1 cellular context compared by ENCODE assay signal in the genomic region with DNA sequence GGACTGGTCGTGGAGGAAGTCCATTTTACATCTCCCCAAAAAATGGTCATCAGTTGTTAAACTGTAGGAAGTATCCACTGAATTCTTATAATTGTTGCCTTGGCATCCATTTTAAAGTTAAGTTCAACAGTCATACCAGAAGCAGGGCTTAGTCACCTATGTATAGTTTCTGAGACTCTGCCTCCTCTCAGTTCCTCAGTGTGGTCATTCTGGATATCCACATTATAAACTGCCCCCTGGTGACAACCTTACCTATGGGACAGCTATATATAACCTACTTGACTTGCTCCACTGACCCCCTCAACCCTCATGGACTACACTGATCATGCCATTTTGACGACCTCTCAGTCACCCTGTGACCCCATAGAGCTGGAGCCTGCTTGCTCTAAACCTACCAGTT.
TF ChIP-seq lines count a peak whose summit lies in the region.

No MANE protein-coding gene starts in this region.

TF ChIP-seq in HepG2, 621 proteins besides CTCF, POLR2A, EP300 and RAD21 (continued from another document):
- TF ChIP-seq, protein P1, sequence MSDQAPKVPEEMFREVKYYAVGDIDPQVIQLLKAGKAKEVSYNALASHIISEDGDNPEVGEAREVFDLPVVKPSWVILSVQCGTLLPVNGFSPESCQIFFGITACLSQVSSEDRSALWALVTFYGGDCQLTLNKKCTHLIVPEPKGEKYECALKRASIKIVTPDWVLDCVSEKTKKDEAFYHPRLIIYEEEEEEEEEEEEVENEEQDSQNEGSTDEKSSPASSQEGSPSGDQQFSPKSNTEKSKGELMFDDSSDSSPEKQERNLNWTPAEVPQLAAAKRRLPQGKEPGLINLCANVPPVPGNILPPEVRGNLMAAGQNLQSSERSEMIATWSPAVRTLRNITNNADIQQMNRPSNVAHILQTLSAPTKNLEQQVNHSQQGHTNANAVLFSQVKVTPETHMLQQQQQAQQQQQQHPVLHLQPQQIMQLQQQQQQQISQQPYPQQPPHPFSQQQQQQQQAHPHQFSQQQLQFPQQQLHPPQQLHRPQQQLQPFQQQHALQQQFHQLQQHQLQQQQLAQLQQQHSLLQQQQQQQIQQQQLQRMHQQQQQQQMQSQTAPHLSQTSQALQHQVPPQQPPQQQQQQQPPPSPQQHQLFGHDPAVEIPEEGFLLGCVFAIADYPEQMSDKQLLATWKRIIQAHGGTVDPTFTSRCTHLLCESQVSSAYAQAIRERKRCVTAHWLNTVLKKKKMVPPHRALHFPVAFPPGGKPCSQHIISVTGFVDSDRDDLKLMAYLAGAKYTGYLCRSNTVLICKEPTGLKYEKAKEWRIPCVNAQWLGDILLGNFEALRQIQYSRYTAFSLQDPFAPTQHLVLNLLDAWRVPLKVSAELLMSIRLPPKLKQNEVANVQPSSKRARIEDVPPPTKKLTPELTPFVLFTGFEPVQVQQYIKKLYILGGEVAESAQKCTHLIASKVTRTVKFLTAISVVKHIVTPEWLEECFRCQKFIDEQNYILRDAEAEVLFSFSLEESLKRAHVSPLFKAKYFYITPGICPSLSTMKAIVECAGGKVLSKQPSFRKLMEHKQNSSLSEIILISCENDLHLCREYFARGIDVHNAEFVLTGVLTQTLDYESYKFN (CRISPR knock-in tag; conservative IDR thresholded peaks at IDR 0.05) = no peak
- TF ChIP-seq RXRA (CRISPR knock-in tag; IDR thresholded peaks at IDR 0.05) (no peak), SRSF4 (IDR thresholded peaks at IDR 0.05; ENCODE audit: low read depth, low read length, poor library complexity, severe bottlenecking) (no peak)
TF ChIP-seq in HepG2: peak in this region for 0.
